ENCODE assay signal across 21 cellular contexts in the genomic region with DNA sequence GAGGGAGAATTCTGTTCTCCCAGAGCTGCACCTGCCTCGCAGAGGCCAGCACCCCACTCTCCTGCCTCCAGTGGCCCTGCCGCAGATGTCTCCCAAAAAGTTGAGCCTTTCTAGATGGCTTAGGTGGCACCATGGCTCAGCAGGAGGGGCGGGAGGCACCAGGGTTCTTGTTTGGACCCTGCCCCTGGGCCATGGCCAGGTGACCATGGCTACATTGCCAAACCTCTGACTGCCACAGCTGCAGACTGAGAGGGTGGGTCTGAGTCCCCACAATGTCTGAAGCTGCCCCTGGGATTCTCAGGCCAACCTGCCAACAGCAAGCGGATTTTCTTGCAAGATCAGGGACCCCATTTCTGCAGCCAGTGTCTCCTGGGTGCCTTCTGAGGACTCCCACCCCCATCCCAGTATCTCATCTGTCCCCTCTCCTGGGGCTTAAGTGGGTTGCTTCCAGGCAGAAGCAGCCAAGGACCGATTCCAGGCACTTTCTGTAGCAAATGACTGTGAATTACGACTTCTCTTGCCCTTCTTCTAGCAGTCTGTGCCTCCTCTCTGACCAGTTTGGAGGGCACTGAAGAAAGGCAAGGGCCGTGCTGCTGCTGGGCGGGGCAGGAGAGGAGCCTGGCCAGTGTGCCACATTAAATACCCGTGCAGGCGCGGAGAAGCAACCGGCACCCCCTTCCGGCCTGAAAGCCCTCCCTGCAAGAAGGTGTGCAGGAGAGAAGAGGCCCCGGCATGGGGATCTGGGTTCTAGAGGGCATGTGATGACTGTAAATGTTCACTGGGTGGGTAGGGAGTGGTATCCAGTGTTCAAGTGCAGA. TPM values are rescaled to one million over a fixed set of nuclear protein-coding genes. Genes with fewer than 3 reads are reported as not detected.
DNase-seq lines count a peak whose midpoint lies in the region; ATAC-seq, FAIRE-seq and TF ChIP-seq lines count a peak whose summit lies in the region.
"Had no signal": no experiment of that assay in that cellular context is flagged by ENCODE, and none has a peak within 500 bp of the region (broad histone marks: within the 10 kb centered on the region; RNA-seq: fewer than 3 reads in every experiment).

No MANE protein-coding gene starts in this region.

- H3K4me3 ChIP-seq in breast epithelium = no peak overlapping the region
- no peak overlapping the region for H3K4me3 ChIP-seq in HepG2 (replicated peaks in 1 of 3; ENCODE audit: insufficient read depth in 1 of 3, low read depth in 2 of 3, low read length in 3 of 3)
- no peak overlapping the region for H3K4me3 ChIP-seq in upper lobe of right lung
- H3K4me3 ChIP-seq: esophagus squamous epithelium, neural progenitor cell, psoas muscle, smooth muscle cell had no signal

- no peak overlapping the region for H2AFZ ChIP-seq in HepG2 (ENCODE audit: low read length)
- H2AFZ ChIP-seq: neural progenitor cell had no signal

- no peaks in the 10 kb centered on the region for H3K27me3 ChIP-seq in breast epithelium
- H3K27me3 ChIP-seq in HepG2 (ENCODE audit: control insufficient read depth in 1 of 2, insufficient read depth in 2 of 2, low read length in 2 of 2) = no peaks in the 10 kb centered on the region
- H3K27me3 ChIP-seq in upper lobe of right lung = no peaks in the 10 kb centered on the region
- H3K27me3 ChIP-seq: esophagus squamous epithelium, neural progenitor cell had no signal

- H3K4me3 Mint-ChIP-seq in MCF 10A (ENCODE audit: unreplicated experiment) = no peak overlapping the region
- H3K4me3 Mint-ChIP-seq: neural progenitor cell had no signal

- peaks cover 84% of the 10 kb centered on the region for H3K36me3 Mint-ChIP-seq in MCF 10A (ENCODE audit: insufficient read depth, unreplicated experiment)

- no peaks in the 10 kb centered on the region for H4K20me1 ChIP-seq in HepG2 (ENCODE audit: insufficient read depth, low read length)

- peaks cover 5% of the 10 kb centered on the region for H3K36me3 ChIP-seq in breast epithelium
- H3K36me3 ChIP-seq in HepG2 (replicated peaks in 1 of 2; ENCODE audit: control insufficient read depth in 1 of 2, insufficient read depth in 2 of 2, low read length in 2 of 2) = peaks cover 25 to 58% of the 10 kb centered on the region in 2 experiments
- H3K36me3 ChIP-seq in upper lobe of right lung = peaks cover 56% of the 10 kb centered on the region
- H3K36me3 ChIP-seq: neural progenitor cell had no signal

- no peak overlapping the region for H3K4me2 ChIP-seq in HepG2 (ENCODE audit: low read depth, low read length)
- H3K4me2 ChIP-seq: neural progenitor cell, smooth muscle cell had no signal

- TF ChIP-seq POLR2A in breast epithelium (IDR thresholded peaks at IDR 0.05) = no peak
- no peak for TF ChIP-seq POLR2A in HepG2 (IDR thresholded peaks at IDR 0.05; ENCODE audit: insufficient read depth in 1 of 2, low read depth in 2 of 2, low read length in 2 of 2)

- ATAC-seq in HepG2 (peak; percentile 27; the same call in 2 of the 3 replicates), upper lobe of right lung (no peak)

- CTCF ChIA-PET in MCF 10A (lab: Yijun Ruan, JAX) = interaction anchor here (0.7 kb wide), 1 partner anchor 76 kb away, joined by 3 read pairs; no protein-coding TSS in a partner anchor
- CTCF ChIA-PET in HepG2 (lab: Yijun Ruan, JAX; ENCODE audit: low intra/inter-chr PET ratio, low total read pairs) = no interaction called here

- in situ Hi-C loops in HepG2 (cut with HindIII; ENCODE audit: extremely low pct_ligation_motif_present, low pct_unique_long_range_greater_than_20kb) = no loop called here

- intact Hi-C loops in MCF 10A (cut with micrococcal nuclease) (no loop called here), breast epithelium (cut with DNase I; ENCODE audit: low total_unique reads) (no loop called here), HepG2 (cut with micrococcal nuclease; ENCODE audit: unreplicated experiment) (no loop called here), upper lobe of right lung (cut with DNase I) (no loop called here)

- H3K27ac Mint-ChIP-seq in MCF 10A (ENCODE audit: low read depth, unreplicated experiment) = no peak overlapping the region
- H3K27ac Mint-ChIP-seq: neural progenitor cell had no signal

- POLR2A ChIA-PET in MCF 10A (lab: Yijun Ruan, JAX) = no interaction called here
- POLR2A ChIA-PET in HepG2 (lab: Yijun Ruan, JAX) = interaction anchor here (1.4 to 1.7 kb wide), 2 partner anchors 21 to 33 kb away, joined by 3 to 6 read pairs; no protein-coding TSS in a partner anchor

- TF ChIP-seq CTCF in MCF 10A (IDR thresholded peaks at IDR 0.05; ENCODE audit: unreplicated experiment) (no peak), breast epithelium (IDR thresholded peaks at IDR 0.05) (no peak), HepG2 (CRISPR knock-in tag; IDR thresholded peaks at IDR 0.05) (no peak), upper lobe of right lung (IDR thresholded peaks at IDR 0.05) (no peak)

- DNase-seq in MCF 10A (ENCODE audit: unreplicated experiment) = no peak
- no peak for DNase-seq in breast epithelium (ENCODE audit: low spot score in 2 of 2)
- no peak for DNase-seq in HepG2 (ENCODE audit: low spot score)
- DNase-seq in upper lobe of right lung = no peak
- no peak for DNase-seq in DMS 273 (lab: John Stamatoyannopoulos, UW; ENCODE audit: unreplicated experiment)
- no peak for DNase-seq in NCI-H146 treated with DMSO at 0.1 percent for 48 hours (lab: John Stamatoyannopoulos, UW; ENCODE audit: unreplicated experiment)
- DNase-seq: activated naive CD4-positive, alpha-beta T cell treated with Interleukin-2 at 50 U/mL for 16 hours; activated T-cell treated with anti-CD3 and anti-CD28 coated beads for 4 hours; effector CD4-positive, alpha-beta T cell; esophagus squamous epithelium; NCI-H1436 treated with DMSO at 0.1 percent for 48 hours; NCI-H2171 treated with DMSO at 0.1 percent for 48 hours; NCI-H526 treated with DMSO at 0.1 percent for 48 hours; psoas muscle; SIG-M5; stimulated activated CD4-positive, alpha-beta T cell treated with anti-CD3 and anti-CD28 coated beads, Interleukin-4, amount 100 ng/mL, for 24 hours; T-helper 1 cell had no signal

- no peaks in the 10 kb centered on the region for H3K79me2 ChIP-seq in HepG2 (ENCODE audit: insufficient read depth, low read length)

- H3K4me1 ChIP-seq in breast epithelium = no peaks in the 10 kb centered on the region
- peaks cover 18% of the 10 kb centered on the region for H3K4me1 ChIP-seq in HepG2 (ENCODE audit: insufficient read depth, low read length)
- peaks cover 14% of the 10 kb centered on the region for H3K4me1 ChIP-seq in upper lobe of right lung
- H3K4me1 ChIP-seq: esophagus squamous epithelium had no signal

- H3K27ac ChIP-seq in breast epithelium = peak overlapping the region in 1 of 2 donors; percentile 36
- peak overlapping the region; percentile 26 for H3K27ac ChIP-seq in HepG2 (ENCODE audit: extremely low read length, insufficient read depth, low read length)
- H3K27ac ChIP-seq in upper lobe of right lung = peak overlapping the region; percentile 47
- H3K27ac ChIP-seq: C4-2B, neural progenitor cell had no signal

- H3K9ac ChIP-seq in HepG2 (ENCODE audit: insufficient read depth, low read depth, low read length) = no peak overlapping the region
- H3K9ac ChIP-seq: neural progenitor cell had no signal

- TF ChIP-seq EP300 in HepG2 (IDR thresholded peaks at IDR 0.05; ENCODE audit: low read depth in 2 of 2, low read length in 2 of 2) (no peak), HepG2 (CRISPR knock-in tag; IDR thresholded peaks at IDR 0.05; ENCODE audit: borderline replicate concordance) (no peak)

- H3K27me3 Mint-ChIP-seq in MCF 10A (ENCODE audit: insufficient read depth, unreplicated experiment) = no peaks in the 10 kb centered on the region

- H3K9me3 ChIP-seq in breast epithelium (no peaks in the 10 kb centered on the region), HepG2 (ENCODE audit: low read length) (no peaks in the 10 kb centered on the region), upper lobe of right lung (no peaks in the 10 kb centered on the region)
- H3K9me3 ChIP-seq: esophagus squamous epithelium, psoas muscle had no signal

- 94% methylated on average over 8 of the region's 14 CpGs for WGBS in HepG2 (ENCODE audit: low lambda C conversion rate)

- TSS peak; percentile 18 for BruUV-seq in MCF 10A (replicated peaks; lab: Mats Ljungman, UMichigan)
- BruUV-seq in HepG2 (replicated peaks; lab: Mats Ljungman, UMichigan) = TSS peak; percentile 47

- H3K9me3 Mint-ChIP-seq in MCF 10A (ENCODE audit: unreplicated experiment) = no peaks in the 10 kb centered on the region
- H3K9me3 Mint-ChIP-seq: neural progenitor cell had no signal

- no peaks in the 10 kb centered on the region for H3K4me1 Mint-ChIP-seq in MCF 10A (ENCODE audit: insufficient read depth, unreplicated experiment)
- H3K4me1 Mint-ChIP-seq: neural progenitor cell had no signal

- no peak for TF ChIP-seq RAD21 in HepG2 (CRISPR knock-in tag; IDR thresholded peaks at IDR 0.05)

- FAIRE-seq in HepG2 (lab: Jason Lieb, UNC) = no peak
- FAIRE-seq: urothelium cell line had no signal

RNA-seq across cellular contexts. Expression of a gene that starts 22.5 kb away (rescaled TPM):
- total RNA-seq in MCF 10A (2022) = 106 and 118 TPM in 2 replicates
- 10 to 100 TPM in 2 of 3 donors, 1 to 10 TPM in 1; 10.0 to 16.0 (median 12.5) TPM for total RNA-seq in breast epithelium
- 10.4 and 13.2 TPM in 2 replicates for total RNA-seq in HepG2 (2016; rRNA removed; fragmentation: Illumina TruSeq; extraction: Trizol)
- total RNA-seq in HepG2 (2016; cell fraction: cytosol; rRNA removed; fragmentation: Illumina TruSeq; extraction: Trizol; ENCODE audit: low read depth) = 2.1 and 2.5 TPM in 2 replicates
- total RNA-seq in HepG2 (2016; cell fraction: insoluble cytoplasmic fraction; rRNA removed; fragmentation: Illumina TruSeq; extraction: Trizol) = 10.0 and 12.0 TPM in 2 replicates
- total RNA-seq in HepG2 (2016; cell fraction: membrane; rRNA removed; fragmentation: Illumina TruSeq; extraction: Trizol) = 5.6 and 7.1 TPM in 2 replicates
- total RNA-seq in HepG2 (2016; cell fraction: nucleus; rRNA removed; fragmentation: Illumina TruSeq; extraction: Trizol) = 8.1 and 8.4 TPM in 2 replicates
- polyA plus RNA-seq in HepG2 (2011; rRNA removed) = 19.1 and 24.8 TPM in 2 replicates
- polyA plus RNA-seq in HepG2 (2011; cell fraction: cytosol; rRNA removed) = 11.7 and 14.9 TPM in 2 replicates
- 26.7 and 32.2 TPM in 2 replicates for polyA plus RNA-seq in HepG2 (2011; cell fraction: nucleus; rRNA removed)
- 7.3 and 18.2 TPM in 2 replicates for polyA plus RNA-seq in HepG2 (2012)
- polyA plus RNA-seq in HepG2 (2016; cell fraction: cytosol; fragmentation: Illumina TruSeq; extraction: Trizol; ENCODE audit: low read depth) = 1.3 and 1.4 TPM in 2 replicates
- 9.6 and 12.1 TPM in 2 replicates for polyA plus RNA-seq in HepG2 (2016; cell fraction: insoluble cytoplasmic fraction; fragmentation: Illumina TruSeq; extraction: Trizol; ENCODE audit: low read depth)
- polyA plus RNA-seq in HepG2 (2016; cell fraction: membrane; fragmentation: Illumina TruSeq; extraction: Trizol; ENCODE audit: low read depth) = 4.3 and 4.7 TPM in 2 replicates
- polyA plus RNA-seq in HepG2 (2016; cell fraction: nucleus; fragmentation: Illumina TruSeq; extraction: Trizol; ENCODE audit: insufficient read depth, low read depth) = 14.7 and 15.5 TPM in 2 replicates
- polyA minus RNA-seq in HepG2 (2011; rRNA and poly(A)+ RNA removed; ENCODE audit: low replicate concordance) = 21.9 and 39.6 TPM in 2 replicates
- polyA minus RNA-seq in HepG2 (2011; cell fraction: cytosol; rRNA and poly(A)+ RNA removed) = 9.8 and 11.5 TPM in 2 replicates
- polyA minus RNA-seq in HepG2 (2011; cell fraction: nucleus; rRNA and poly(A)+ RNA removed) = 11.8 and 11.9 TPM in 2 replicates
- total RNA-seq in upper lobe of right lung = 15.6 TPM

RNA-seq across cellular contexts. Expression of a gene that starts 45.9 kb away (rescaled TPM):
- total RNA-seq in MCF 10A (2022) (214 and 232 TPM in 2 replicates), breast epithelium (100 to 1,000 TPM; 137 to 147 (median 138) TPM), HepG2 (2016; rRNA removed; fragmentation: Illumina TruSeq; extraction: Trizol) (131 and 143 TPM in 2 replicates), upper lobe of right lung (87.2 TPM)
- total RNA-seq in HepG2 (2016; cell fraction: cytosol; rRNA removed; fragmentation: Illumina TruSeq; extraction: Trizol; ENCODE audit: low read depth) = 48.9 and 52.9 TPM in 2 replicates
- 135 and 167 TPM in 2 replicates for total RNA-seq in HepG2 (2016; cell fraction: insoluble cytoplasmic fraction; rRNA removed; fragmentation: Illumina TruSeq; extraction: Trizol)
- 52.5 and 57.7 TPM in 2 replicates for total RNA-seq in HepG2 (2016; cell fraction: membrane; rRNA removed; fragmentation: Illumina TruSeq; extraction: Trizol)
- 53.2 and 53.6 TPM in 2 replicates for total RNA-seq in HepG2 (2016; cell fraction: nucleus; rRNA removed; fragmentation: Illumina TruSeq; extraction: Trizol)
- polyA plus RNA-seq in HepG2 (2011; rRNA removed) = 85.5 and 97.7 TPM in 2 replicates
- 137 and 146 TPM in 2 replicates for polyA plus RNA-seq in HepG2 (2011; cell fraction: cytosol; rRNA removed)
- polyA plus RNA-seq in HepG2 (2011; cell fraction: nucleus; rRNA removed) = 78.4 and 120 TPM in 2 replicates
- polyA plus RNA-seq in HepG2 (2012) = 116 and 168 TPM in 2 replicates
- polyA plus RNA-seq in HepG2 (2016; cell fraction: cytosol; fragmentation: Illumina TruSeq; extraction: Trizol; ENCODE audit: low read depth) = 56.9 and 60.0 TPM in 2 replicates
- 155 and 173 TPM in 2 replicates for polyA plus RNA-seq in HepG2 (2016; cell fraction: insoluble cytoplasmic fraction; fragmentation: Illumina TruSeq; extraction: Trizol; ENCODE audit: low read depth)
- polyA plus RNA-seq in HepG2 (2016; cell fraction: membrane; fragmentation: Illumina TruSeq; extraction: Trizol; ENCODE audit: low read depth) = 59.9 and 60.4 TPM in 2 replicates
- 116 and 123 TPM in 2 replicates for polyA plus RNA-seq in HepG2 (2016; cell fraction: nucleus; fragmentation: Illumina TruSeq; extraction: Trizol; ENCODE audit: insufficient read depth, low read depth)
- 26.2 and 37.8 TPM in 2 replicates for polyA minus RNA-seq in HepG2 (2011; rRNA and poly(A)+ RNA removed; ENCODE audit: low replicate concordance)
- 26.0 and 33.5 TPM in 2 replicates for polyA minus RNA-seq in HepG2 (2011; cell fraction: cytosol; rRNA and poly(A)+ RNA removed)
- polyA minus RNA-seq in HepG2 (2011; cell fraction: nucleus; rRNA and poly(A)+ RNA removed) = 17.9 and 22.1 TPM in 2 replicates

RNA-seq across cellular contexts. Expression of a gene that starts 47.0 kb away (rescaled TPM):
- total RNA-seq in MCF 10A (2022) (19.0 and 22.9 TPM in 2 replicates), breast epithelium (10 to 100 TPM in 2 of 3 donors, 1 to 10 TPM in 1; 8.3 to 14.4 (median 12.6) TPM), HepG2 (2016; rRNA removed; fragmentation: Illumina TruSeq; extraction: Trizol) (21.0 and 28.8 TPM in 2 replicates), upper lobe of right lung (14.0 TPM)
- 7.0 and 7.5 TPM in 2 replicates for total RNA-seq in HepG2 (2016; cell fraction: cytosol; rRNA removed; fragmentation: Illumina TruSeq; extraction: Trizol; ENCODE audit: low read depth)
- 20.7 and 32.3 TPM in 2 replicates for total RNA-seq in HepG2 (2016; cell fraction: insoluble cytoplasmic fraction; rRNA removed; fragmentation: Illumina TruSeq; extraction: Trizol)
- total RNA-seq in HepG2 (2016; cell fraction: membrane; rRNA removed; fragmentation: Illumina TruSeq; extraction: Trizol) = 10.5 and 12.8 TPM in 2 replicates
- 7.0 and 9.3 TPM in 2 replicates for total RNA-seq in HepG2 (2016; cell fraction: nucleus; rRNA removed; fragmentation: Illumina TruSeq; extraction: Trizol)
- polyA plus RNA-seq in HepG2 (2011; rRNA removed) = 11.7 and 14.4 TPM in 2 replicates
- polyA plus RNA-seq in HepG2 (2011; cell fraction: cytosol; rRNA removed) = 16.5 and 19.8 TPM in 2 replicates
- 10.4 and 11.6 TPM in 2 replicates for polyA plus RNA-seq in HepG2 (2011; cell fraction: nucleus; rRNA removed)
- 9.5 and 13.0 TPM in 2 replicates for polyA plus RNA-seq in HepG2 (2012)
- polyA plus RNA-seq in HepG2 (2016; cell fraction: cytosol; fragmentation: Illumina TruSeq; extraction: Trizol; ENCODE audit: low read depth) = 2.8 and 3.8 TPM in 2 replicates
- polyA plus RNA-seq in HepG2 (2016; cell fraction: insoluble cytoplasmic fraction; fragmentation: Illumina TruSeq; extraction: Trizol; ENCODE audit: low read depth) = 26.5 and 30.0 TPM in 2 replicates
- 4.9 and 5.6 TPM in 2 replicates for polyA plus RNA-seq in HepG2 (2016; cell fraction: membrane; fragmentation: Illumina TruSeq; extraction: Trizol; ENCODE audit: low read depth)
- polyA plus RNA-seq in HepG2 (2016; cell fraction: nucleus; fragmentation: Illumina TruSeq; extraction: Trizol; ENCODE audit: insufficient read depth, low read depth) = 14.7 and 18.3 TPM in 2 replicates
- polyA minus RNA-seq in HepG2 (2011; rRNA and poly(A)+ RNA removed; ENCODE audit: low replicate concordance) = 28.2 and 57.8 TPM in 2 replicates
- 13.0 and 15.4 TPM in 2 replicates for polyA minus RNA-seq in HepG2 (2011; cell fraction: cytosol; rRNA and poly(A)+ RNA removed)
- 3.6 and 4.2 TPM in 2 replicates for polyA minus RNA-seq in HepG2 (2011; cell fraction: nucleus; rRNA and poly(A)+ RNA removed)

RNA-seq across cellular contexts. Expression of a gene that starts 49.0 kb away (rescaled TPM):
- total RNA-seq in MCF 10A (2022) = 59.6 and 60.0 TPM in 2 replicates
- 10 to 100 TPM; 67.8 to 76.4 (median 75.4) TPM for total RNA-seq in breast epithelium
- 126 and 180 TPM in 2 replicates for total RNA-seq in HepG2 (2016; rRNA removed; fragmentation: Illumina TruSeq; extraction: Trizol)
- total RNA-seq in HepG2 (2016; cell fraction: cytosol; rRNA removed; fragmentation: Illumina TruSeq; extraction: Trizol; ENCODE audit: low read depth) = 25.1 and 26.4 TPM in 2 replicates
- 132 and 187 TPM in 2 replicates for total RNA-seq in HepG2 (2016; cell fraction: insoluble cytoplasmic fraction; rRNA removed; fragmentation: Illumina TruSeq; extraction: Trizol)
- total RNA-seq in HepG2 (2016; cell fraction: membrane; rRNA removed; fragmentation: Illumina TruSeq; extraction: Trizol) = 45.3 and 52.1 TPM in 2 replicates
- 55.9 and 61.0 TPM in 2 replicates for total RNA-seq in HepG2 (2016; cell fraction: nucleus; rRNA removed; fragmentation: Illumina TruSeq; extraction: Trizol)
- 48.4 and 54.5 TPM in 2 replicates for polyA plus RNA-seq in HepG2 (2011; rRNA removed)
- polyA plus RNA-seq in HepG2 (2011; cell fraction: cytosol; rRNA removed) = 36.4 and 46.8 TPM in 2 replicates
- 20.6 and 24.0 TPM in 2 replicates for polyA plus RNA-seq in HepG2 (2011; cell fraction: nucleus; rRNA removed)
- 54.3 and 68.8 TPM in 2 replicates for polyA plus RNA-seq in HepG2 (2012)
- polyA plus RNA-seq in HepG2 (2016; cell fraction: cytosol; fragmentation: Illumina TruSeq; extraction: Trizol; ENCODE audit: low read depth) = 24.2 and 24.3 TPM in 2 replicates
- 224 and 245 TPM in 2 replicates for polyA plus RNA-seq in HepG2 (2016; cell fraction: insoluble cytoplasmic fraction; fragmentation: Illumina TruSeq; extraction: Trizol; ENCODE audit: low read depth)
- 43.7 and 45.5 TPM in 2 replicates for polyA plus RNA-seq in HepG2 (2016; cell fraction: membrane; fragmentation: Illumina TruSeq; extraction: Trizol; ENCODE audit: low read depth)
- polyA plus RNA-seq in HepG2 (2016; cell fraction: nucleus; fragmentation: Illumina TruSeq; extraction: Trizol; ENCODE audit: insufficient read depth, low read depth) = 124 and 135 TPM in 2 replicates
- 33.9 and 41.6 TPM in 2 replicates for polyA minus RNA-seq in HepG2 (2011; rRNA and poly(A)+ RNA removed; ENCODE audit: low replicate concordance)
- polyA minus RNA-seq in HepG2 (2011; cell fraction: cytosol; rRNA and poly(A)+ RNA removed) = 16.9 and 17.8 TPM in 2 replicates
- polyA minus RNA-seq in HepG2 (2011; cell fraction: nucleus; rRNA and poly(A)+ RNA removed) = 15.6 and 21.8 TPM in 2 replicates
- 65.4 TPM for total RNA-seq in upper lobe of right lung
